In genomic region chr11:83166193-83166866, GRCh38 we compare ENCODE assay signal across 1 cellular context.
TF ChIP-seq lines count a peak whose summit lies in the region.

No MANE protein-coding gene starts in this region.

TF ChIP-seq in endothelial cell of umbilical vein, 7 proteins besides CTCF, POLR2A, EP300 and RAD21:
- TF ChIP-seq JUN (IDR thresholded peaks at IDR 0.05; ENCODE audit: borderline replicate concordance, insufficient read depth, insufficient read length, low read depth), result no peak
- TF ChIP-seq, protein P1, sequence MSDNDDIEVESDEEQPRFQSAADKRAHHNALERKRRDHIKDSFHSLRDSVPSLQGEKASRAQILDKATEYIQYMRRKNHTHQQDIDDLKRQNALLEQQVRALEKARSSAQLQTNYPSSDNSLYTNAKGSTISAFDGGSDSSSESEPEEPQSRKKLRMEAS (IDR thresholded peaks at IDR 0.05; ENCODE audit: insufficient read depth, insufficient read length), result no peak
- no peak for TF ChIP-seq FOS (IDR thresholded peaks at IDR 0.05; ENCODE audit: borderline replicate concordance, insufficient read depth, low read length)
- no peak for TF ChIP-seq MYC (IDR thresholded peaks at IDR 0.05; ENCODE audit: low read depth, low read length)
- TF ChIP-seq GATA2 (IDR thresholded peaks at IDR 0.05; ENCODE audit: insufficient read depth, insufficient read length, low read depth, low read length), result no peak
- TF ChIP-seq EZH2 (IDR thresholded peaks at IDR 0.05; ENCODE audit: borderline replicate concordance, low read depth, low read length, severe bottlenecking), result no peak
- TF ChIP-seq POLR2AphosphoS5 (IDR thresholded peaks at IDR 0.05; ENCODE audit: insufficient read depth, low read depth, low read length), result no peak
